In genomic region chr3:45188714-45189659, GRCh38 we compare ENCODE assay signal across 25 cellular contexts. TPM values are rescaled to one million over a fixed set of nuclear protein-coding genes. Genes with fewer than 3 reads are reported as not detected.
A peak's percentile ranks its signal among the peaks of the same experiment; 100 is the strongest.
DNase-seq lines count a peak whose midpoint lies in the region; TF ChIP-seq lines count a peak whose summit lies in the region.
"Had no signal": no experiment of that assay in that cellular context is flagged by ENCODE, and none has a peak within 500 bp of the region (broad histone marks: within the 10 kb centered on the region; RNA-seq: fewer than 3 reads in every experiment).

No MANE protein-coding gene starts in this region.

- no peaks in the 10 kb centered on the region for H3K36me3 Mint-ChIP-seq in brain

- TF ChIP-seq EP300 in sigmoid colon (IDR thresholded peaks at IDR 0.05) = peak in 2 of 4 donors; percentile 17 to 53

- H3K4me3 ChIP-seq in sigmoid colon = no peak overlapping the region
- H3K4me3 ChIP-seq: GM23338, Peyer's patch, SJSA1 had no signal

- H3K4me1 ChIP-seq in sigmoid colon = peaks cover 0 to 25% (median 17%) of the 10 kb centered on the region in 4 donors
- H3K4me1 ChIP-seq: Peyer's patch had no signal

- intact Hi-C loops in sigmoid colon (cut with DNase I) = loop anchor here (5.0 kb wide), 1 partner anchor 77 kb away; no protein-coding TSS in a partner anchor

- H3K27ac ChIP-seq in sigmoid colon = peak overlapping the region in 3 of 4 donors; percentile 60 to 74 (median 63)
- H3K27ac ChIP-seq: Peyer's patch, SJSA1 had no signal

- peaks cover 2% of the 10 kb centered on the region for H3K27me3 Mint-ChIP-seq in brain
- H3K27me3 Mint-ChIP-seq: CD4-positive, alpha-beta T cell had no signal

- no peaks in the 10 kb centered on the region for H3K9me3 ChIP-seq in sigmoid colon
- H3K9me3 ChIP-seq: Peyer's patch, SJSA1 had no signal

- no peak for TF ChIP-seq POLR2A in sigmoid colon (IDR thresholded peaks at IDR 0.05)

- no peak overlapping the region for H3K4me3 Mint-ChIP-seq in brain
- H3K4me3 Mint-ChIP-seq: activated CD4-positive, alpha-beta T cell treated with anti-CD3 and anti-CD28 coated beads, Interleukin-2, amount 10 ng/mL, durations not matched to agents 24 days and 14 days; activated T-cell treated with anti-CD3 and anti-CD28 coated beads, Interleukin-2, amount 50 U/mL, for 4 hours; CD4-positive, alpha-beta T cell; GM23338; HFFc6 had no signal

- peak overlapping the region in 4 of 5 experiments; percentile 40 to 89 (median 60) for H3K27ac Mint-ChIP-seq in brain
- H3K27ac Mint-ChIP-seq: activated CD4-positive, alpha-beta T cell treated with anti-CD3 and anti-CD28 coated beads, Interleukin-2, amount 10 ng/mL, durations not matched to agents 24 days and 14 days; CD4-positive, alpha-beta T cell; GM23338; HFFc6 had no signal

- peaks cover 20% of the 10 kb centered on the region for H3K4me1 Mint-ChIP-seq in brain
- H3K4me1 Mint-ChIP-seq: GM23338 had no signal

- no peaks in the 10 kb centered on the region for H3K27me3 ChIP-seq in sigmoid colon
- H3K27me3 ChIP-seq: Peyer's patch, SJSA1 had no signal

- DNase-seq in DMS53 (lab: John Stamatoyannopoulos, UW) = peak; percentile 57
- DNase-seq in DMS53 treated with DMSO at 0.1 percent for 48 hours (lab: John Stamatoyannopoulos, UW; ENCODE audit: unreplicated experiment) = no peak
- peak; percentile 33 for DNase-seq in NCI-H2227 treated with DMSO at 0.1 percent for 48 hours (lab: John Stamatoyannopoulos, UW)
- DNase-seq in sigmoid colon = no peak
- no peak for DNase-seq in activated CD4-positive, CD25-positive, alpha-beta regulatory T cell treated with anti-CD3 and anti-CD28 coated beads, Interleukin-2, amount 50 U/mL, for 72 hours
- DNase-seq in EL = no peak
- no peak for DNase-seq in mesenteric fat pad (ENCODE audit: low spot score)
- DNase-seq: 8988T; activated CD4-positive, alpha-beta T cell treated with anti-CD3 and anti-CD28 coated beads, Interleukin-2, amount 10 ng/mL, durations not matched to agents 24 days and 14 days; activated naive CD4-positive, alpha-beta T cell treated with Interleukin-2 at 50 U/mL for 16 hours; activated T-cell treated with anti-CD3 and anti-CD28 coated beads, Interleukin-2, amount 50 U/mL, for 4 hours; amniotic stem cell; CD4-positive, alpha-beta T cell; DND-41; HFFc6; islet precursor cell; NCI-H1436; NCI-H345; nucleus accumbens; trophoblast cell had no signal

- H3K36me3 ChIP-seq in sigmoid colon = no peaks in the 10 kb centered on the region
- H3K36me3 ChIP-seq: Peyer's patch, SJSA1 had no signal

- TF ChIP-seq CTCF in brain (conservative IDR thresholded peaks at IDR 0.05) (no peak), sigmoid colon (IDR thresholded peaks at IDR 0.05) (no peak)

- no peaks in the 10 kb centered on the region for H3K9me3 Mint-ChIP-seq in brain
- H3K9me3 Mint-ChIP-seq: activated CD4-positive, alpha-beta T cell treated with anti-CD3 and anti-CD28 coated beads, Interleukin-2, amount 10 ng/mL, durations not matched to agents 24 days and 14 days; activated T-cell treated with anti-CD3 and anti-CD28 coated beads, Interleukin-2, amount 50 U/mL, for 4 hours; CD4-positive, alpha-beta T cell; GM23338; HFFc6 had no signal

- 70 to 76% methylated on average over 8 of the region's 8 CpGs for WGBS in sigmoid colon, 2 donors

RNA-seq across cellular contexts. Expression of gene TMEM158, which starts 37.1 kb away (rescaled TPM):
- 13.0 TPM for polyA plus RNA-seq in brain (ENCODE audit: insufficient read depth, low read depth, low replicate concordance)
- 10 to 100 TPM in 2 of 4 donors, 1 to 10 TPM in 1, under 1 TPM in 1; 0.66 to 12.2 (median 10.8) TPM for total RNA-seq in sigmoid colon
- 1 to 10 TPM in 1 of 3 donors, under 1 TPM in 2; 0.60 to 2.8 (median 0.69) TPM for polyA plus RNA-seq in sigmoid colon
- 5.7 TPM for total RNA-seq in mesenteric fat pad
- total RNA-seq: CD4-positive, alpha-beta T cell; T-helper 1 cell treated with Interleukin-12 subunit alpha and Interleukin-12 subunit beta and Interleukin-4 antibody, amounts not matched to agents 30 ng/mL and 1 ng/mL, for 36 hours had no signal

RNA-seq across cellular contexts. Expression of gene CDCP1, which starts 42.8 kb away (rescaled TPM):
- 0.93 TPM for polyA plus RNA-seq in brain (ENCODE audit: insufficient read depth, low read depth, low replicate concordance)
- 1 to 10 TPM in 1 of 4 donors, under 1 TPM in 3; 0.71 to 1.2 (median 0.82) TPM for total RNA-seq in sigmoid colon
- polyA plus RNA-seq in sigmoid colon = 10 to 100 TPM in 1 of 3 donors, 1 to 10 TPM in 2; 7.2 to 35.2 (median 9.0) TPM
- total RNA-seq in mesenteric fat pad = 4.8 TPM

Comparison
In these comparisons a context has a peak if more than half of its experiments do, and no peak if none do; other contexts are left out.
1. DNase-seq: peak in DMS53 (single experiment) and NCI-H2227 treated with DMSO at 0.1 percent for 48 hours (single experiment); none in DMS53 treated with DMSO at 0.1 percent for 48 hours (single experiment), sigmoid colon (single experiment), activated CD4-positive, CD25-positive, alpha-beta regulatory T cell treated with anti-CD3 and anti-CD28 coated beads, Interleukin-2, amount 50 U/mL, for 72 hours (single experiment), EL (single experiment) and mesenteric fat pad (single experiment).